In the genomic region with DNA sequence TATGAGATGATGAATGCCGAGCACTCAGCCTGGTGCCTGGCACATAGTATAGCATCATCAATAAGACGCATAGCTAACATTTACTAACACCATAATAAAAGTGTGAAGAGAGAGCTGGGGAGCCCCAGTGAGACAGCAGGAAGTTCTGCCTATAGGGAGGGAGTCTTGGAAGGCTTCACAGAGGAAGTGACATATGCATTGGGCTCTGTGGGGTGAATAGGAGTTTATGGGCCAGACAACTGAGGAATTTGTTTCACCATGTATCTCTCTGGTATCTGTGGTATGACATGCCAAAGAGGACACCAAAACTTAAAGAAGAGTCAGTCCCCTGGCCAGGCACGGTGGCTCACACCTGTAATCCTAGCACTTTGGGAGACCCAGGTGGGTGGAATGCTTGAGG, we compare ENCODE assay signal across 25 cellular contexts.
"Had no signal": no experiment of that assay in that cellular context is flagged by ENCODE, and none has a peak within 500 bp of the region (broad histone marks: within the 10 kb centered on the region; RNA-seq: fewer than 3 reads in every experiment).

No MANE protein-coding gene starts in this region.

- DNase-seq: nephron progenitor cell; nucleus accumbens; ovary; psoas muscle; right lobe of liver; sigmoid colon; small intestine; stimulated activated CD4-positive, alpha-beta T cell treated with anti-CD3 and anti-CD28 coated beads, Interleukin-15, amount 100 ng/mL, for 24 hours; stimulated activated CD4-positive, alpha-beta T cell treated with anti-CD3 and anti-CD28 coated beads, Interleukin-2, amount 100 ng/mL, for 24 hours; stimulated activated CD4-positive, alpha-beta T cell treated with anti-CD3 and anti-CD28 coated beads, Interleukin-2, amount 100 ng/mL, for 48 hours; stimulated activated CD4-positive, alpha-beta T cell treated with anti-CD3 and anti-CD28 coated beads, Interleukin-4, amount 100 ng/mL, for 24 hours; stimulated activated naive B cell treated with anti-CD40 and anti-IgM and Interleukin-4, amounts not matched to agents 10 μg/mL and 1 μg/mL and 100 μg/mL, for 72 hours; stimulated activated naive CD4-positive, alpha-beta T cell treated with Interleukin-2 at 50 U/mL for 16 hours; stomach; thyroid gland; trophoblast cell; upper lobe of left lung had no signal

- H3K9ac ChIP-seq: parathyroid adenoma had no signal

- H3K36me3 ChIP-seq: neutrophil, ovary, right lobe of liver, sigmoid colon, thoracic aorta, thyroid gland had no signal

- H3K27ac ChIP-seq: neutrophil, ovary, parathyroid adenoma, psoas muscle, right lobe of liver, sigmoid colon, stomach, thoracic aorta, thyroid gland, tibial nerve, upper lobe of left lung, vagina had no signal

- H3K27me3 ChIP-seq: ovary, right lobe of liver, sigmoid colon, stomach, thyroid gland, tibial nerve, upper lobe of left lung, vagina had no signal

- FAIRE-seq: small intestine, urothelium cell line had no signal

- H3K79me2 ChIP-seq: parathyroid adenoma had no signal

- H3K4me1 ChIP-seq: parathyroid adenoma, psoas muscle, right lobe of liver, sigmoid colon, stomach, tibial nerve, upper lobe of left lung, vagina had no signal

- H2AFZ ChIP-seq: parathyroid adenoma had no signal

- ATAC-seq: psoas muscle; right cardiac atrium; stimulated activated effector memory CD8-positive, alpha-beta T cell treated with anti-CD3 and anti-CD28 coated beads, Interleukin-12 subunit alpha, Interleukin-12 subunit beta, amount 100 ng/mL, for 72 hours; stimulated activated naive B cell treated with anti-CD40 and anti-IgM and Interleukin-4, amounts not matched to agents 10 μg/mL and 1 μg/mL and 100 μg/mL, for 72 hours had no signal

- H3K9me3 ChIP-seq: neutrophil, ovary, psoas muscle, right lobe of liver, sigmoid colon, stomach, thoracic aorta, thyroid gland, tibial nerve, upper lobe of left lung, vagina had no signal

- H3K4me3 ChIP-seq: ovary, psoas muscle, right lobe of liver, sigmoid colon, stomach, thoracic aorta, thyroid gland, tibial nerve, upper lobe of left lung, vagina had no signal
